Comparison of ENCODE assay signal across 21 cellular contexts in genomic region chr1:61004269-61005003, GRCh38.
DNase-seq lines count a peak whose midpoint lies in the region; ATAC-seq and TF ChIP-seq lines count a peak whose summit lies in the region.
"Had no signal": no experiment of that assay in that cellular context is flagged by ENCODE, and none has a peak within 500 bp of the region (broad histone marks: within the 10 kb centered on the region; RNA-seq: fewer than 3 reads in every experiment).

No MANE protein-coding gene starts in this region.

- intact Hi-C loops in A673 (cut with micrococcal nuclease; ENCODE audit: unreplicated experiment) = no loop called here

- H3K27ac ChIP-seq in lung (ENCODE audit: low read depth in 1 of 2, low read length in 1 of 2) = no peak overlapping the region
- H3K27ac ChIP-seq in A673 (ENCODE audit: low read depth, low read length, poor library complexity, severe bottlenecking) = no peak overlapping the region
- H3K27ac ChIP-seq: cardiac muscle cell, pancreas, testis had no signal

- in situ Hi-C loops in KBM-7 (cut with MboI; ENCODE audit: low pct_unique_long_range_greater_than_20kb, low sequenced_read_pairs) = no loop called here

- peak; percentile 3 for DNase-seq in KBM-7
- DNase-seq in OCI-M1 (lab: John Stamatoyannopoulos, UW) = peak; percentile 44
- peak; percentile 19 for DNase-seq in dedifferentiated amniotic fluid mesenchymal stem cell (ENCODE audit: extremely low spot score)
- no peak for DNase-seq in lung (ENCODE audit: low spot score)
- no peak for DNase-seq in HK-2 (ENCODE audit: unreplicated experiment)
- DNase-seq in NCI-H774 (lab: John Stamatoyannopoulos, UW) = no peak
- DNase-seq in A673 (ENCODE audit: low spot score) = no peak
- DNase-seq: activated CD4-positive, alpha-beta T cell treated with anti-CD3 and anti-CD28 coated beads, Interleukin-2, amount 10 ng/mL, durations not matched to agents 7 days and 5 days; AML-193; GDM1; hypothalamus; NCI-H187 treated with DMSO at 0.1 percent for 48 hours; NCI-H526 treated with DMSO at 0.1 percent for 48 hours; pancreas; small intestine; stimulated activated CD4-positive, alpha-beta T cell treated with anti-CD3 and anti-CD28 coated beads, Interleukin-4, amount 100 ng/mL, for 4 hours; testis had no signal

- TF ChIP-seq CTCF in lung (IDR thresholded peaks at IDR 0.05; ENCODE audit: control extremely low read depth, extremely low read depth) = no peak
- TF ChIP-seq CTCF in A673 (conservative IDR thresholded peaks at IDR 0.05; ENCODE audit: low read depth, low read length) = no peak

- H3K4me1 ChIP-seq in lung (ENCODE audit: control insufficient read depth in 2 of 2, insufficient read depth in 2 of 2, low read length in 2 of 2) (peaks cover 0 to 3% of the 10 kb centered on the region in 2 donors), A673 (ENCODE audit: insufficient read depth, low read length, poor library complexity, severe bottlenecking) (no peaks in the 10 kb centered on the region)
- H3K4me1 ChIP-seq: HAP-1, pancreas, testis had no signal

- ATAC-seq in lung (ENCODE audit: insufficient read depth, low FRiP score) (peak; percentile 63), GM19452 (IDR thresholded peaks at IDR 0.05; ENCODE audit: unreplicated experiment) (no peak)
- ATAC-seq: activated naive CD4-positive, alpha-beta T cell treated with anti-CD3 and anti-CD28 coated beads, Interleukin-2, amount 50 U/mL, for 72 hours; pancreas had no signal

- CTCF ChIA-PET in A673 (lab: Charles Lee) = interaction anchor here (0.6 kb wide), 1 partner anchor 838 kb away, joined by 3 read pairs; no protein-coding TSS in a partner anchor

- H3K36me3 ChIP-seq in lung (ENCODE audit: control insufficient read depth in 2 of 2, insufficient read depth in 2 of 2, low read length in 2 of 2) = no peaks in the 10 kb centered on the region
- no peaks in the 10 kb centered on the region for H3K36me3 ChIP-seq in A673 (ENCODE audit: insufficient read depth, low read length, poor library complexity, severe bottlenecking)
- H3K36me3 ChIP-seq: cardiac muscle cell, HAP-1, pancreas had no signal

- H3K9me3 ChIP-seq in lung (ENCODE audit: control insufficient read depth in 2 of 2, insufficient read depth in 1 of 2, low read length in 1 of 2) = no peaks in the 10 kb centered on the region
- no peaks in the 10 kb centered on the region for H3K9me3 ChIP-seq in A673 (ENCODE audit: low read depth, low read length, poor library complexity, severe bottlenecking)
- H3K9me3 ChIP-seq: HAP-1, pancreas, testis had no signal

- POLR2A ChIA-PET in A673 (lab: Charles Lee; ENCODE audit: low non-redundant PET) = no interaction called here

- H3K27me3 ChIP-seq in lung (ENCODE audit: control insufficient read depth, insufficient read depth) = no peaks in the 10 kb centered on the region
- peaks cover 4% of the 10 kb centered on the region for H3K27me3 ChIP-seq in A673 (replicated peaks; ENCODE audit: insufficient read depth, low read depth, low read length, poor library complexity)
- H3K27me3 ChIP-seq: pancreas, testis had no signal

- no peak overlapping the region for H3K4me3 ChIP-seq in lung
- H3K4me3 ChIP-seq in A673 (ENCODE audit: low read depth, low read length, poor library complexity, severe bottlenecking) = no peak overlapping the region
- H3K4me3 ChIP-seq: cardiac muscle cell, HAP-1, pancreas, testis had no signal

- BruUV-seq in A673 (replicated peaks; lab: Mats Ljungman, UMichigan) = no TSS peak

- WGBS in lung, 2 donors = 43 to 64% methylated on average over 4 of the region's 4 CpGs

Comparison
In these comparisons a context has a peak if more than half of its experiments do, and no peak if none do; other contexts are left out.
1. DNase-seq: peak in KBM-7 (single experiment), OCI-M1 (single experiment) and dedifferentiated amniotic fluid mesenchymal stem cell (single experiment); none in lung (single experiment), HK-2 (single experiment), NCI-H774 (single experiment) and A673 (single experiment).